15 cellular contexts compared by ENCODE assay signal in genomic region chr1:217076902-217077301, GRCh38.
DNase-seq lines count a peak whose midpoint lies in the region; ATAC-seq and TF ChIP-seq lines count a peak whose summit lies in the region.
"Had no signal": no experiment of that assay in that cellular context is flagged by ENCODE, and none has a peak within 500 bp of the region (broad histone marks: within the 10 kb centered on the region; RNA-seq: fewer than 3 reads in every experiment).

No MANE protein-coding gene starts in this region.

- H3K4me2 ChIP-seq in MM.1S (ENCODE audit: low read depth, low read length), result no peak overlapping the region

- ATAC-seq in Right ventricle myocardium superior (ENCODE audit: poor library complexity), result peak; percentile 49
- ATAC-seq: naive thymus-derived CD4-positive, alpha-beta T cell had no signal

- no peaks in the 10 kb centered on the region for H3K4me1 ChIP-seq in MM.1S (ENCODE audit: low read length)

- no peak for DNase-seq in Right ventricle myocardium superior
- no peak for DNase-seq in cardiac septum (ENCODE audit: low spot score)
- peak; percentile 75 for DNase-seq in left kidney (ENCODE audit: low read depth, low spot score)
- DNase-seq in MM.1S, result no peak
- DNase-seq in NCI-H187 treated with DMSO at 0.1 percent for 48 hours (lab: John Stamatoyannopoulos, UW), result no peak
- DNase-seq in HPDE6-E6E7 (ENCODE audit: extremely low spot score), result no peak
- no peak for DNase-seq in T-helper 2 cell
- DNase-seq: activated CD4-positive, alpha-beta T cell treated with anti-CD3 and anti-CD28 coated beads, Interleukin-2, amount 50 U/mL, for 1 hour; caudate nucleus; naive thymus-derived CD4-positive, alpha-beta T cell; SW 1271 had no signal

- no peaks in the 10 kb centered on the region for H3K36me3 ChIP-seq in MM.1S (replicated peaks; ENCODE audit: insufficient read depth, low read length)

- no peaks in the 10 kb centered on the region for H3K36me3 Mint-ChIP-seq in brain
- H3K36me3 Mint-ChIP-seq: naive thymus-derived CD4-positive, alpha-beta T cell had no signal

- H3K4me1 Mint-ChIP-seq in brain, result peaks cover 55% of the 10 kb centered on the region
- H3K4me1 Mint-ChIP-seq: B cell; naive thymus-derived CD4-positive, alpha-beta T cell had no signal

- H3K79me2 ChIP-seq in MM.1S (ENCODE audit: low read length), result no peaks in the 10 kb centered on the region

- intact Hi-C loops in Right ventricle myocardium superior (cut with DNase I) (no loop called here), cardiac septum (cut with DNase I) (loop anchor here (5.0 kb wide), 1 partner anchor 325 kb away; no protein-coding TSS in a partner anchor)

- no peaks in the 10 kb centered on the region for H3K27me3 Mint-ChIP-seq in brain
- H3K27me3 Mint-ChIP-seq: B cell had no signal

- H3K27ac Mint-ChIP-seq in brain, result peak overlapping the region; percentile 8 to 93 (median 50)
- H3K27ac Mint-ChIP-seq: activated T-helper 2 cell treated with anti-CD3 and anti-CD28 coated beads, Interferon-gamma antibody, Interleukin-2, Interleukin-4, amounts not matched to agents 10 μg/mL and 5 μg/mL and 100 μg/mL, durations not matched to agents 14 hours and 24 hours and 36 hours; B cell; naive thymus-derived CD4-positive, alpha-beta T cell had no signal

- H4K20me1 ChIP-seq in MM.1S (ENCODE audit: insufficient read depth, low read length), result no peaks in the 10 kb centered on the region

- H2AFZ ChIP-seq in MM.1S (ENCODE audit: low read length), result no peak overlapping the region

- H3K9me3 ChIP-seq in MM.1S (replicated peaks; ENCODE audit: insufficient read depth, low read length), result no peaks in the 10 kb centered on the region

- H3K27me3 ChIP-seq in MM.1S (replicated peaks; ENCODE audit: insufficient read depth, low read length), result no peaks in the 10 kb centered on the region

- no peak overlapping the region for H3K4me3 ChIP-seq in MM.1S (ENCODE audit: low read length)

- no peak for TF ChIP-seq CTCF in brain (conservative IDR thresholded peaks at IDR 0.05)
- no peak for TF ChIP-seq CTCF in MM.1S (IDR thresholded peaks at IDR 0.05; ENCODE audit: low read length)

- no peaks in the 10 kb centered on the region for H3K9me3 Mint-ChIP-seq in brain
- H3K9me3 Mint-ChIP-seq: activated T-helper 2 cell treated with anti-CD3 and anti-CD28 coated beads, Interferon-gamma antibody, Interleukin-2, Interleukin-4, amounts not matched to agents 10 μg/mL and 5 μg/mL and 100 μg/mL, durations not matched to agents 14 hours and 24 hours and 36 hours had no signal

- H3K9ac ChIP-seq in MM.1S (ENCODE audit: low read length), result no peak overlapping the region

- no peak overlapping the region for H3K27ac ChIP-seq in MM.1S (ENCODE audit: low read length)
- H3K27ac ChIP-seq: epithelial cell of prostate had no signal

- H3K4me3 Mint-ChIP-seq in brain, result peak overlapping the region; percentile 38 to 89 (median 66)
- H3K4me3 Mint-ChIP-seq: B cell; naive thymus-derived CD4-positive, alpha-beta T cell had no signal

- no peaks in the 10 kb centered on the region for H3F3A ChIP-seq in MM.1S (ENCODE audit: insufficient read depth, low read length)

- no peaks in the 10 kb centered on the region for H3K9me2 ChIP-seq in MM.1S (replicated peaks; ENCODE audit: insufficient read depth, low read length)
